ENCODE assay signal across 17 cellular contexts in genomic region chr19:36894849-36895383, GRCh38. TPM values are rescaled to one million over a fixed set of nuclear protein-coding genes. Genes with fewer than 3 reads are reported as not detected.
DNase-seq lines count a peak whose midpoint lies in the region; ATAC-seq and TF ChIP-seq lines count a peak whose summit lies in the region.
"Had no signal": no experiment of that assay in that cellular context is flagged by ENCODE, and none has a peak within 500 bp of the region (broad histone marks: within the 10 kb centered on the region; RNA-seq: fewer than 3 reads in every experiment).

No MANE protein-coding gene starts in this region.

- TF ChIP-seq CTCF in endodermal cell (conservative IDR thresholded peaks at IDR 0.05) (no peak), uterus (IDR thresholded peaks at IDR 0.05) (no peak)

- ATAC-seq in CD4-positive, CD25-positive, alpha-beta regulatory T cell (ENCODE audit: low read depth in 2 of 2), result no peak
- no peak for ATAC-seq in activated T-helper 17 cell treated with anti-CD3 and anti-CD28 coated beads, Interleukin-2, amount 50 U/mL, for 72 hours (replicated peaks)

- H3K4me1 Mint-ChIP-seq in CD4-positive, CD25-positive, alpha-beta regulatory T cell, result no peaks in the 10 kb centered on the region
- no peaks in the 10 kb centered on the region for H3K4me1 Mint-ChIP-seq in endodermal cell
- H3K4me1 Mint-ChIP-seq in activated T-helper 17 cell treated with anti-CD3 and anti-CD28 coated beads, Interleukin-2, amount 50 U/mL, for 72 hours, result no peaks in the 10 kb centered on the region
- H3K4me1 Mint-ChIP-seq: B cell had no signal

- H3K9ac ChIP-seq in HUES48 (ENCODE audit: low read depth, low read length), result no peak overlapping the region
- no peak overlapping the region for H3K9ac ChIP-seq in endodermal cell (ENCODE audit: extremely low read depth, low read length, poor library complexity, severe bottlenecking)
- H3K9ac ChIP-seq in stomach smooth muscle (ENCODE audit: low read length in 2 of 2), result no peak overlapping the region

- 92% methylated on average over 2 of the region's 2 CpGs; no CpG with 5 or more reads in 1 of the 2 experiments for WGBS in endodermal cell (ENCODE audit: insufficient coverage in 1 of 2, insufficient read length in 1 of 2), 2 experiments

- no peak overlapping the region for H3K27ac Mint-ChIP-seq in CD4-positive, CD25-positive, alpha-beta regulatory T cell
- no peak overlapping the region for H3K27ac Mint-ChIP-seq in endodermal cell
- no peak overlapping the region for H3K27ac Mint-ChIP-seq in activated T-helper 17 cell treated with anti-CD3 and anti-CD28 coated beads, Interleukin-2, amount 50 U/mL, for 72 hours
- H3K27ac Mint-ChIP-seq: B cell had no signal

- H3K4me3 Mint-ChIP-seq in CD4-positive, CD25-positive, alpha-beta regulatory T cell, result peak overlapping the region in 1 of 4 donors; percentile 49
- H3K4me3 Mint-ChIP-seq in endodermal cell, result no peak overlapping the region
- H3K4me3 Mint-ChIP-seq in activated T-helper 17 cell treated with anti-CD3 and anti-CD28 coated beads, Interleukin-2, amount 50 U/mL, for 72 hours, result no peak overlapping the region
- H3K4me3 Mint-ChIP-seq: B cell had no signal

- H3K4me3 ChIP-seq in CD4-positive, CD25-positive, alpha-beta regulatory T cell (ENCODE audit: low read depth, low read length), result peak overlapping the region; percentile 10
- H3K4me3 ChIP-seq in HUES48 (ENCODE audit: low read depth, low read length) (peak overlapping the region; percentile 26; the same call in 1 of the 2 replicates), endodermal cell (ENCODE audit: low read length) (peak overlapping the region; percentile 66), stomach smooth muscle (ENCODE audit: low read length in 2 of 2) (peak overlapping the region; percentile 16 to 56), uterus (no peak overlapping the region)

- no peaks in the 10 kb centered on the region for H3K27me3 Mint-ChIP-seq in CD4-positive, CD25-positive, alpha-beta regulatory T cell
- peaks cover 2% of the 10 kb centered on the region for H3K27me3 Mint-ChIP-seq in endodermal cell (ENCODE audit: insufficient read depth)
- no peaks in the 10 kb centered on the region for H3K27me3 Mint-ChIP-seq in activated T-helper 17 cell treated with anti-CD3 and anti-CD28 coated beads, Interleukin-2, amount 50 U/mL, for 72 hours
- H3K27me3 Mint-ChIP-seq: B cell; CD8-positive, alpha-beta memory T cell had no signal

- H3K27ac ChIP-seq in CD4-positive, CD25-positive, alpha-beta regulatory T cell (ENCODE audit: insufficient read depth, low read length, poor library complexity, severe bottlenecking), result no peak overlapping the region
- no peak overlapping the region for H3K27ac ChIP-seq in HUES48 (ENCODE audit: low read depth, low read length)
- H3K27ac ChIP-seq in endodermal cell (ENCODE audit: low read depth, low read length), result no peak overlapping the region
- H3K27ac ChIP-seq in stomach smooth muscle (ENCODE audit: low read length), result no peak overlapping the region
- no peak overlapping the region for H3K27ac ChIP-seq in uterus

- H3K9me3 ChIP-seq in CD4-positive, CD25-positive, alpha-beta regulatory T cell (ENCODE audit: control insufficient read depth in 2 of 2, low read length in 2 of 2), result peaks cover 84 to 93% of the 10 kb centered on the region in 2 experiments
- H3K9me3 ChIP-seq in HUES48 (ENCODE audit: control insufficient read depth, insufficient read depth, low read length) (peaks cover 91% of the 10 kb centered on the region), endodermal cell (ENCODE audit: control insufficient read depth, low read length) (peaks cover 96% of the 10 kb centered on the region), stomach smooth muscle (ENCODE audit: control insufficient read depth in 2 of 2, low read length in 2 of 2) (peaks cover 54 to 68% of the 10 kb centered on the region in 2 donors), uterus (peaks cover 7 to 98% of the 10 kb centered on the region in 2 donors)

- no peaks in the 10 kb centered on the region for H3K27me3 ChIP-seq in CD4-positive, CD25-positive, alpha-beta regulatory T cell (ENCODE audit: control insufficient read depth, insufficient read depth, low read length)
- H3K27me3 ChIP-seq in HUES48 (ENCODE audit: control insufficient read depth, insufficient read depth, low read length) (no peaks in the 10 kb centered on the region), endodermal cell (ENCODE audit: control insufficient read depth, insufficient read depth, low read length, poor library complexity, severe bottlenecking) (no peaks in the 10 kb centered on the region), stomach smooth muscle (ENCODE audit: control insufficient read depth in 1 of 2, insufficient read depth in 2 of 2, low read length in 2 of 2) (no peaks in the 10 kb centered on the region), uterus (no peaks in the 10 kb centered on the region)

- TF ChIP-seq POLR2A in uterus (IDR thresholded peaks at IDR 0.05), result no peak

- no peak for DNase-seq in CD4-positive, CD25-positive, alpha-beta regulatory T cell
- no peak for DNase-seq in endodermal cell
- no peak for DNase-seq in NCI-H526 (lab: John Stamatoyannopoulos, UW)
- no peak for DNase-seq in uterus
- DNase-seq in amygdala (lab: John Stamatoyannopoulos, UW), result no peak
- DNase-seq: C1 segment of cervical spinal cord; Caco-2; CD8-positive, alpha-beta memory T cell; DND-41; GDM1; GOT3; HCEC 1CT had no signal

- intact Hi-C loops in uterus (cut with DNase I; ENCODE audit: low total_unique reads), result no loop called here

- H3K36me3 Mint-ChIP-seq in CD4-positive, CD25-positive, alpha-beta regulatory T cell, result peaks cover 73% of the 10 kb centered on the region
- H3K36me3 Mint-ChIP-seq in endodermal cell (ENCODE audit: low read depth), result peaks cover 92% of the 10 kb centered on the region
- H3K36me3 Mint-ChIP-seq in activated T-helper 17 cell treated with anti-CD3 and anti-CD28 coated beads, Interleukin-2, amount 50 U/mL, for 72 hours (ENCODE audit: low read depth), result peaks cover 99% of the 10 kb centered on the region

- H3K4me1 ChIP-seq in CD4-positive, CD25-positive, alpha-beta regulatory T cell (ENCODE audit: control insufficient read depth, insufficient read depth, low read length, poor library complexity, severe bottlenecking), result no peaks in the 10 kb centered on the region
- H3K4me1 ChIP-seq in HUES48 (ENCODE audit: control insufficient read depth, insufficient read depth, low read length) (no peaks in the 10 kb centered on the region), endodermal cell (ENCODE audit: control insufficient read depth, insufficient read depth, low read length) (no peaks in the 10 kb centered on the region), stomach smooth muscle (ENCODE audit: control insufficient read depth, insufficient read depth, low read length) (no peaks in the 10 kb centered on the region), uterus (no peaks in the 10 kb centered on the region)
- H3K4me1 ChIP-seq: Caco-2 had no signal

- peaks cover 0 to 77% (median 50%) of the 10 kb centered on the region in 7 donors for H3K9me3 Mint-ChIP-seq in CD4-positive, CD25-positive, alpha-beta regulatory T cell
- H3K9me3 Mint-ChIP-seq in endodermal cell, result peaks cover 96% of the 10 kb centered on the region
- H3K9me3 Mint-ChIP-seq in activated T-helper 17 cell treated with anti-CD3 and anti-CD28 coated beads, Interleukin-2, amount 50 U/mL, for 72 hours, result peaks cover 56% of the 10 kb centered on the region

- peaks cover 81% of the 10 kb centered on the region for H3K36me3 ChIP-seq in CD4-positive, CD25-positive, alpha-beta regulatory T cell (ENCODE audit: control insufficient read depth, insufficient read depth, low read length)
- peaks cover 42% of the 10 kb centered on the region for H3K36me3 ChIP-seq in HUES48 (ENCODE audit: control insufficient read depth, insufficient read depth, low read length)
- H3K36me3 ChIP-seq in endodermal cell (ENCODE audit: control insufficient read depth, insufficient read depth, low read length), result peaks cover 73% of the 10 kb centered on the region
- H3K36me3 ChIP-seq in stomach smooth muscle (ENCODE audit: control insufficient read depth in 2 of 2, insufficient read depth in 2 of 2, low read length in 2 of 2), result peaks cover 45 to 68% of the 10 kb centered on the region in 2 donors
- H3K36me3 ChIP-seq in uterus, result no peaks in the 10 kb centered on the region

RNA-seq across cellular contexts. Expression of gene ZNF829, which starts 21.2 kb away (rescaled TPM):
- 4.8 TPM for total RNA-seq in CD4-positive, CD25-positive, alpha-beta regulatory T cell
- 1 to 10 TPM; 2.0 to 4.0 (median 2.3) TPM for polyA plus RNA-seq in CD4-positive, CD25-positive, alpha-beta regulatory T cell
- total RNA-seq in endodermal cell (1 to 10 TPM; 1.9 to 6.2 TPM), uterus (10 to 100 TPM in 1 of 4 donors, 1 to 10 TPM in 3; 2.1 to 11.5 (median 5.1) TPM)
- polyA plus RNA-seq in endodermal cell (2013, experiment 1 of 2), result 2.3 TPM
- 2.5 TPM for polyA plus RNA-seq in endodermal cell (2013, experiment 2 of 2)
- 1 to 10 TPM; 4.5 to 5.3 TPM for total RNA-seq in activated T-helper 17 cell treated with anti-CD3 and anti-CD28 coated beads, Interleukin-2, amount 50 U/mL, for 72 hours
- total RNA-seq: Caco-2, HT-29 had no signal

RNA-seq across cellular contexts. Expression of gene ZNF568, which starts 21.2 kb away (rescaled TPM):
- 8.3 TPM for total RNA-seq in CD4-positive, CD25-positive, alpha-beta regulatory T cell
- polyA plus RNA-seq in CD4-positive, CD25-positive, alpha-beta regulatory T cell, result 10 to 100 TPM in 2 of 4 donors, 1 to 10 TPM in 2; 6.7 to 13.3 (median 9.7) TPM
- 1 to 10 TPM; 3.7 to 5.7 TPM for total RNA-seq in endodermal cell
- polyA plus RNA-seq in endodermal cell (2013, experiment 1 of 2), result 5.7 TPM
- 6.1 TPM for polyA plus RNA-seq in endodermal cell (2013, experiment 2 of 2)
- total RNA-seq in activated T-helper 17 cell treated with anti-CD3 and anti-CD28 coated beads, Interleukin-2, amount 50 U/mL, for 72 hours, result 10 to 100 TPM in 1 of 2 donors, 1 to 10 TPM in 1; 6.7 to 10.1 TPM
- total RNA-seq in uterus, result 10 to 100 TPM in 3 of 4 donors, 1 to 10 TPM in 1; 2.4 to 34.0 (median 15.5) TPM
- total RNA-seq: Caco-2, HT-29 had no signal

RNA-seq across cellular contexts. Expression of gene ZNF345, which starts 44.2 kb away (rescaled TPM):
- 9.1 TPM for total RNA-seq in CD4-positive, CD25-positive, alpha-beta regulatory T cell
- 10 to 100 TPM in 2 of 4 donors, 1 to 10 TPM in 2; 6.8 to 12.9 (median 8.7) TPM for polyA plus RNA-seq in CD4-positive, CD25-positive, alpha-beta regulatory T cell
- total RNA-seq in endodermal cell (1 to 10 TPM; 7.0 to 9.2 TPM), uterus (10 to 100 TPM in 2 of 4 donors, 1 to 10 TPM in 2; 5.9 to 25.6 (median 12.8) TPM)
- 5.6 TPM for polyA plus RNA-seq in endodermal cell (2013, experiment 1 of 2)
- polyA plus RNA-seq in endodermal cell (2013, experiment 2 of 2), result 7.1 TPM
- 10 to 100 TPM in 1 of 2 donors, 1 to 10 TPM in 1; 5.0 to 14.9 TPM for total RNA-seq in activated T-helper 17 cell treated with anti-CD3 and anti-CD28 coated beads, Interleukin-2, amount 50 U/mL, for 72 hours
- total RNA-seq: HT-29 had no signal

RNA-seq across cellular contexts. Expression of gene ZNF790, which starts 56.7 kb away (rescaled TPM):
- 3.7 TPM for total RNA-seq in CD4-positive, CD25-positive, alpha-beta regulatory T cell
- polyA plus RNA-seq in CD4-positive, CD25-positive, alpha-beta regulatory T cell, result 1 to 10 TPM; 6.2 to 9.4 (median 8.2) TPM
- total RNA-seq in endodermal cell (10 to 100 TPM in 1 of 2 donors, 1 to 10 TPM in 1; 7.3 to 10.1 TPM), uterus (10 to 100 TPM in 2 of 4 donors, 1 to 10 TPM in 2; 5.6 to 19.8 (median 8.3) TPM)
- 5.4 TPM for polyA plus RNA-seq in endodermal cell (2013, experiment 1 of 2)
- 4.7 TPM for polyA plus RNA-seq in endodermal cell (2013, experiment 2 of 2)
- total RNA-seq in activated T-helper 17 cell treated with anti-CD3 and anti-CD28 coated beads, Interleukin-2, amount 50 U/mL, for 72 hours, result 10 to 100 TPM in 1 of 2 donors, 1 to 10 TPM in 1; 5.6 to 11.8 TPM
- total RNA-seq: HT-29 had no signal

Comparison
In these comparisons a context has a peak if more than half of its experiments do, and no peak if none do; other contexts are left out.
1. H3K4me3 ChIP-seq: peak in CD4-positive, CD25-positive, alpha-beta regulatory T cell (single experiment), HUES48 (single experiment), endodermal cell (single experiment) and stomach smooth muscle (2 of 2); none in uterus (0 of 2).